22 cellular contexts compared by ENCODE assay signal in genomic region chr16:90004577-90004976, GRCh38. TPM values are rescaled to one million over a fixed set of nuclear protein-coding genes. Genes with fewer than 3 reads are reported as not detected.
A peak's percentile ranks its signal among the peaks of the same experiment; 100 is the strongest.
DNase-seq lines count a peak whose midpoint lies in the region; ATAC-seq, FAIRE-seq and TF ChIP-seq lines count a peak whose summit lies in the region.
"Had no signal": no experiment of that assay in that cellular context is flagged by ENCODE, and none has a peak within 500 bp of the region (broad histone marks: within the 10 kb centered on the region; RNA-seq: fewer than 3 reads in every experiment).

No MANE protein-coding gene starts in this region.

- in situ Hi-C loops in HepG2 (cut with HindIII; ENCODE audit: extremely low pct_ligation_motif_present, low pct_unique_long_range_greater_than_20kb): no loop called here

- H3K4me1 ChIP-seq in HepG2 (ENCODE audit: insufficient read depth, low read length) (peaks cover 4% of the 10 kb centered on the region), right lobe of liver (no peaks in the 10 kb centered on the region), iPS-15b (ENCODE audit: control insufficient read depth, insufficient read depth, low read length) (no peaks in the 10 kb centered on the region)

- H3K27ac ChIP-seq in HepG2 (ENCODE audit: extremely low read length, insufficient read depth, low read length) (no peak overlapping the region), right lobe of liver (no peak overlapping the region), RWPE1 (peak overlapping the region; percentile 21; the same call in 1 of the 2 replicates)
- H3K27ac ChIP-seq: GM23248, KMS-11, Peyer's patch had no signal

- DNase-seq in HepG2 (ENCODE audit: low spot score): no peak
- no peak for DNase-seq in right lobe of liver
- DNase-seq in RWPE1 (ENCODE audit: low spot score): no peak
- no peak for DNase-seq in activated effector memory CD4-positive, alpha-beta T cell treated with Interleukin-2 at 50 U/mL for 16 hours
- DNase-seq in stimulated activated naive CD4-positive, alpha-beta T cell treated with Interleukin-2 at 50 U/mL for 16 hours (lab: John Stamatoyannopoulos, UW): no peak
- DNase-seq in medulla oblongata (ENCODE audit: extremely low spot score): no peak
- DNase-seq in NCI-H187 treated with DMSO at 0.1 percent for 48 hours (lab: John Stamatoyannopoulos, UW): no peak
- DNase-seq: COR-L47, DMS79 treated with DMSO at 0.1 percent for 48 hours, GF-D8, GM23248, NCI-H1048, NCI-H1436 treated with DMSO at 0.1 percent for 48 hours, NCI-H2081, NCI-H510A treated with DMSO at 0.1 percent for 48 hours, Peyer's patch, Right ventricle myocardium superior, SK-N-SH had no signal

- TF ChIP-seq CTCF in HepG2 (CRISPR knock-in tag; IDR thresholded peaks at IDR 0.05) (no peak), right lobe of liver (IDR thresholded peaks at IDR 0.05) (no peak), RWPE1 (conservative IDR thresholded peaks at IDR 0.05; ENCODE audit: low read depth) (no peak)

- POLR2A ChIA-PET in HepG2 (lab: Yijun Ruan, JAX): no interaction called here
- POLR2A ChIA-PET in RWPE1 (lab: Yijun Ruan, JAX; ENCODE audit: low non-redundant PET): no interaction called here

- H3K9me3 ChIP-seq in HepG2 (ENCODE audit: low read length): no peaks in the 10 kb centered on the region
- H3K9me3 ChIP-seq in right lobe of liver: no peaks in the 10 kb centered on the region
- no peaks in the 10 kb centered on the region for H3K9me3 ChIP-seq in iPS-15b (ENCODE audit: control insufficient read depth, insufficient read depth, low read length)
- H3K9me3 ChIP-seq: Peyer's patch, SK-N-SH had no signal

- no peaks in the 10 kb centered on the region; a peak in 1 of 5 replicates for H3K36me3 ChIP-seq in HepG2 (replicated peaks in 1 of 2; ENCODE audit: control insufficient read depth in 1 of 2, insufficient read depth in 2 of 2, low read length in 2 of 2)
- H3K36me3 ChIP-seq in right lobe of liver: no peaks in the 10 kb centered on the region
- peaks cover 16% of the 10 kb centered on the region for H3K36me3 ChIP-seq in iPS-15b (ENCODE audit: control insufficient read depth, insufficient read depth, low read length)
- H3K36me3 ChIP-seq: Peyer's patch had no signal

- 90% methylated on average over 11 of the region's 11 CpGs for WGBS in HepG2 (ENCODE audit: low lambda C conversion rate)
- 97% methylated on average over 5 of the region's 11 CpGs for WGBS in right lobe of liver (ENCODE audit: insufficient coverage, low coverage, low lambda C conversion rate, missing lambda C conversion rate)

- H3K9ac ChIP-seq in HepG2 (ENCODE audit: insufficient read depth, low read depth, low read length) (no peak overlapping the region), iPS-15b (ENCODE audit: low read depth, low read length) (peak overlapping the region; percentile 32)
- H3K9ac ChIP-seq: GM23248, KMS-11, SK-N-SH had no signal

- intact Hi-C loops in HepG2 (cut with micrococcal nuclease; ENCODE audit: unreplicated experiment) (no loop called here), right lobe of liver (cut with DNase I) (no loop called here)

- H3K4me2 ChIP-seq in HepG2 (ENCODE audit: low read depth, low read length): no peak overlapping the region
- H3K4me2 ChIP-seq: KMS-11, SK-N-SH had no signal

- ATAC-seq in HepG2 (no peak), right lobe of liver (no peak)

- no TSS peak for BruUV-seq in HepG2 (replicated peaks; lab: Mats Ljungman, UMichigan)

- TF ChIP-seq POLR2A in HepG2 (IDR thresholded peaks at IDR 0.05; ENCODE audit: insufficient read depth in 1 of 2, low read depth in 2 of 2, low read length in 2 of 2) (no peak), right lobe of liver (IDR thresholded peaks at IDR 0.05) (no peak)

- no peak for FAIRE-seq in HepG2 (lab: Jason Lieb, UNC)
- FAIRE-seq: GM12891, GM18507 had no signal

- CTCF ChIA-PET in HepG2 (lab: Yijun Ruan, JAX; ENCODE audit: low intra/inter-chr PET ratio, low total read pairs): no interaction called here
- CTCF ChIA-PET in RWPE1 (lab: Yijun Ruan, JAX): interaction anchor here (0.6 kb wide), 1 partner anchor 42 kb away, joined by 3 read pairs; no protein-coding TSS in a partner anchor

- no peak overlapping the region for H2AFZ ChIP-seq in HepG2 (ENCODE audit: low read length)
- H2AFZ ChIP-seq: GM23248 had no signal

- no peak for TF ChIP-seq EP300 in HepG2 (IDR thresholded peaks at IDR 0.05; ENCODE audit: low read depth in 2 of 2, low read length in 2 of 2)
- TF ChIP-seq EP300 in HepG2 (CRISPR knock-in tag; IDR thresholded peaks at IDR 0.05; ENCODE audit: borderline replicate concordance): no peak

- H4K20me1 ChIP-seq in HepG2 (ENCODE audit: insufficient read depth, low read length): no peaks in the 10 kb centered on the region

- H3K4me3 ChIP-seq in HepG2 (replicated peaks in 1 of 3; ENCODE audit: insufficient read depth in 1 of 3, low read depth in 2 of 3, low read length in 3 of 3) (no peak overlapping the region), right lobe of liver (no peak overlapping the region), iPS-15b (ENCODE audit: low read depth, low read length) (no peak overlapping the region)
- H3K4me3 ChIP-seq: GM23248, Peyer's patch had no signal

- no peak for TF ChIP-seq RAD21 in HepG2 (CRISPR knock-in tag; IDR thresholded peaks at IDR 0.05)

- no peaks in the 10 kb centered on the region for H3K79me2 ChIP-seq in HepG2 (ENCODE audit: insufficient read depth, low read length)

- H3K27me3 ChIP-seq in HepG2 (ENCODE audit: control insufficient read depth in 1 of 2, insufficient read depth in 2 of 2, low read length in 2 of 2) (no peaks in the 10 kb centered on the region), right lobe of liver (no peaks in the 10 kb centered on the region), iPS-15b (ENCODE audit: control insufficient read depth, insufficient read depth, low read length) (no peaks in the 10 kb centered on the region)
- H3K27me3 ChIP-seq: Peyer's patch had no signal

TF ChIP-seq in HepG2, 621 proteins besides CTCF, POLR2A, EP300 and RAD21 (continues in another document):
- 0 out of 2 replicates have a peak, but pooled peaks have one; percentile 19 for TF ChIP-seq ZNF605 (CRISPR knock-in tag; IDR thresholded peaks at IDR 0.05)

RNA-seq across cellular contexts. Expression of gene DBNDD1, which starts 14.7 kb away (rescaled TPM):
- total RNA-seq in HepG2 (2016; rRNA removed; fragmentation: Illumina TruSeq; extraction: Trizol) (13.0 and 17.0 TPM in 2 replicates), right lobe of liver (10 to 100 TPM in 3 of 6 experiments, 1 to 10 TPM in 3; 2.6 to 17.5 (median 7.6) TPM)
- 18.8 and 21.7 TPM in 2 replicates for total RNA-seq in HepG2 (2016; cell fraction: cytosol; rRNA removed; fragmentation: Illumina TruSeq; extraction: Trizol; ENCODE audit: low read depth)
- total RNA-seq in HepG2 (2016; cell fraction: insoluble cytoplasmic fraction; rRNA removed; fragmentation: Illumina TruSeq; extraction: Trizol): 11.4 and 16.1 TPM in 2 replicates
- 40.2 and 47.3 TPM in 2 replicates for total RNA-seq in HepG2 (2016; cell fraction: membrane; rRNA removed; fragmentation: Illumina TruSeq; extraction: Trizol)
- 7.6 and 10.0 TPM in 2 replicates for total RNA-seq in HepG2 (2016; cell fraction: nucleus; rRNA removed; fragmentation: Illumina TruSeq; extraction: Trizol)
- polyA plus RNA-seq in HepG2 (2011; rRNA removed): 40.4 and 51.0 TPM in 2 replicates
- 44.2 and 56.2 TPM in 2 replicates for polyA plus RNA-seq in HepG2 (2011; cell fraction: cytosol; rRNA removed)
- polyA plus RNA-seq in HepG2 (2011; cell fraction: nucleus; rRNA removed): 31.7 and 32.2 TPM in 2 replicates
- 16.4 and 30.0 TPM in 2 replicates for polyA plus RNA-seq in HepG2 (2012)
- 60.8 and 72.2 TPM in 2 replicates for polyA plus RNA-seq in HepG2 (2016; cell fraction: cytosol; fragmentation: Illumina TruSeq; extraction: Trizol; ENCODE audit: low read depth)
- 33.1 and 40.9 TPM in 2 replicates for polyA plus RNA-seq in HepG2 (2016; cell fraction: insoluble cytoplasmic fraction; fragmentation: Illumina TruSeq; extraction: Trizol; ENCODE audit: low read depth)
- 102 TPM in 2 replicates for polyA plus RNA-seq in HepG2 (2016; cell fraction: membrane; fragmentation: Illumina TruSeq; extraction: Trizol; ENCODE audit: low read depth)
- polyA plus RNA-seq in HepG2 (2016; cell fraction: nucleus; fragmentation: Illumina TruSeq; extraction: Trizol; ENCODE audit: insufficient read depth, low read depth): 31.0 and 33.1 TPM in 2 replicates
- polyA minus RNA-seq in HepG2 (2011; rRNA and poly(A)+ RNA removed; ENCODE audit: low replicate concordance): 5.9 and 53.2 TPM in 2 replicates
- 23.0 and 26.9 TPM in 2 replicates for polyA minus RNA-seq in HepG2 (2011; cell fraction: cytosol; rRNA and poly(A)+ RNA removed)
- 9.8 and 13.2 TPM in 2 replicates for polyA minus RNA-seq in HepG2 (2011; cell fraction: nucleus; rRNA and poly(A)+ RNA removed)

RNA-seq across cellular contexts. Expression of gene DEF8, which starts 56.0 kb away (rescaled TPM):
- total RNA-seq in HepG2 (2016; rRNA removed; fragmentation: Illumina TruSeq; extraction: Trizol) (98.5 and 107 TPM in 2 replicates), right lobe of liver (10 to 100 TPM; 16.7 to 44.1 (median 20.7) TPM)
- 134 and 176 TPM in 2 replicates for total RNA-seq in HepG2 (2016; cell fraction: cytosol; rRNA removed; fragmentation: Illumina TruSeq; extraction: Trizol; ENCODE audit: low read depth)
- 103 and 113 TPM in 2 replicates for total RNA-seq in HepG2 (2016; cell fraction: insoluble cytoplasmic fraction; rRNA removed; fragmentation: Illumina TruSeq; extraction: Trizol)
- total RNA-seq in HepG2 (2016; cell fraction: membrane; rRNA removed; fragmentation: Illumina TruSeq; extraction: Trizol): 127 and 160 TPM in 2 replicates
- total RNA-seq in HepG2 (2016; cell fraction: nucleus; rRNA removed; fragmentation: Illumina TruSeq; extraction: Trizol): 48.8 and 61.5 TPM in 2 replicates
- polyA plus RNA-seq in HepG2 (2011; rRNA removed): 98.2 and 108 TPM in 2 replicates
- polyA plus RNA-seq in HepG2 (2011; cell fraction: cytosol; rRNA removed): 100 and 138 TPM in 2 replicates
- 490 and 545 TPM in 2 replicates for polyA plus RNA-seq in HepG2 (2011; cell fraction: nucleus; rRNA removed)
- polyA plus RNA-seq in HepG2 (2012): 37.2 and 56.0 TPM in 2 replicates
- polyA plus RNA-seq in HepG2 (2016; cell fraction: cytosol; fragmentation: Illumina TruSeq; extraction: Trizol; ENCODE audit: low read depth): 170 and 205 TPM in 2 replicates
- 116 and 132 TPM in 2 replicates for polyA plus RNA-seq in HepG2 (2016; cell fraction: insoluble cytoplasmic fraction; fragmentation: Illumina TruSeq; extraction: Trizol; ENCODE audit: low read depth)
- 126 and 153 TPM in 2 replicates for polyA plus RNA-seq in HepG2 (2016; cell fraction: membrane; fragmentation: Illumina TruSeq; extraction: Trizol; ENCODE audit: low read depth)
- polyA plus RNA-seq in HepG2 (2016; cell fraction: nucleus; fragmentation: Illumina TruSeq; extraction: Trizol; ENCODE audit: insufficient read depth, low read depth): 123 and 136 TPM in 2 replicates
- polyA minus RNA-seq in HepG2 (2011; rRNA and poly(A)+ RNA removed; ENCODE audit: low replicate concordance): 22.3 and 116 TPM in 2 replicates
- polyA minus RNA-seq in HepG2 (2011; cell fraction: cytosol; rRNA and poly(A)+ RNA removed): 31.8 and 36.4 TPM in 2 replicates
- polyA minus RNA-seq in HepG2 (2011; cell fraction: nucleus; rRNA and poly(A)+ RNA removed): 46.0 and 51.1 TPM in 2 replicates
